ENCODE assay signal across 1 cellular context in the genomic region with DNA sequence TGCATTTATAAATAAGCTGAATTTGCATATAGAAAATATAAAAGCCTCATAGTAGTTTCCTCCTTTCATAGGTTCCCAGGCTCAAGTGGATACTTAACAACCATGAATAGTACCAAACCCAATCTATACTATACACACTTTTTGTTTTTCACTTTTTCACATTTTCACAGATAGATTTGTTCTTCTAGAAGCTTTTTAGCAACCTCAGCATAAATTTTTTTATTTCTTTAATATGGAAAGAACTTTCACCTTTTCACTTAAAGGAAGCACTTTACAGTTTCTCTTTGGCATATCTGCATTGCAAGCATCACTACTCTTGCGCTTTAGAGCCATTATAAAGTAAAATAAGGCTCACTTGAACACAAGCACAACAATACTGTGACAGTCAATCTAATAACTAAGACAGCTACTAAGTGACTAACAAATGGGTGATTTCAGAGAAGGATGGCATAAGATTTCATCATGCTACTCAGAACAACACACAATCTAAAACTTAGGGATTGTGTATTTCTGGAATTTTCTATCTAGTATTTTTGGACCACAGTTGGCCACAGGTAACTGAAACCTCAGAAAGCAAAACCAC.
TF ChIP-seq lines count a peak whose summit lies in the region.

No MANE protein-coding gene starts in this region.

TF ChIP-seq in H1, 55 proteins besides CTCF, POLR2A, EP300 and RAD21 (continued from another document):
- TF ChIP-seq NANOG (IDR thresholded peaks at IDR 0.05; ENCODE audit: insufficient read depth, low read depth, low read length, poor library complexity, severe bottlenecking): no peak
- TF ChIP-seq, protein P1, sequence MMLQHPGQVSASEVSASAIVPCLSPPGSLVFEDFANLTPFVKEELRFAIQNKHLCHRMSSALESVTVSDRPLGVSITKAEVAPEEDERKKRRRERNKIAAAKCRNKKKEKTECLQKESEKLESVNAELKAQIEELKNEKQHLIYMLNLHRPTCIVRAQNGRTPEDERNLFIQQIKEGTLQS (IDR thresholded peaks at IDR 0.05; ENCODE audit: insufficient read depth, low read depth, low read length): no peak
